ENCODE assay signal across 8 cellular contexts in genomic region chr1:152458384-152459185, GRCh38. TPM values are rescaled to one million over a fixed set of nuclear protein-coding genes. Genes with fewer than 3 reads are reported as not detected.
DNase-seq lines count a peak whose midpoint lies in the region; ATAC-seq, FAIRE-seq and TF ChIP-seq lines count a peak whose summit lies in the region.

No MANE protein-coding gene starts in this region.

- peak; percentile 75 for TF ChIP-seq CTCF in AG04450 (IDR thresholded peaks at IDR 0.05; ENCODE audit: low read depth, low read length)
- TF ChIP-seq CTCF in astrocyte of the spinal cord (IDR thresholded peaks at IDR 0.05; ENCODE audit: low read depth, low read length), result peak; percentile 83

- in situ Hi-C loops in astrocyte of the spinal cord (cut with HindIII; ENCODE audit: low sequenced_read_pairs), result no loop called here

- no peak overlapping the region for H3K27ac ChIP-seq in AG04450 (ENCODE audit: low read depth, low read length)

- H3K4me3 ChIP-seq in AG04450 (ENCODE audit: low read depth, low read length), result no peak overlapping the region
- H3K4me3 ChIP-seq in astrocyte of the spinal cord (ENCODE audit: low read depth, low read length), result no peak overlapping the region

- ATAC-seq in GM19324 (IDR thresholded peaks at IDR 0.05; ENCODE audit: low FRiP score, unreplicated experiment), result no peak

- H3K9me3 ChIP-seq in AG04450 (ENCODE audit: control insufficient read depth, insufficient read depth, low read length), result peaks cover 5% of the 10 kb centered on the region; the same call in 1 of the 2 replicates

- FAIRE-seq in GM18507 (lab: Jason Lieb, UNC), result peak; percentile 85
- FAIRE-seq in TTC549 (lab: Jason Lieb, UNC), result peak; percentile 90

- DNase-seq in AG04450 (ENCODE audit: low read depth, low spot score) (peak; percentile 23), GM18507 (ENCODE audit: extremely low spot score, insufficient read length, low read depth) (peak; percentile 23), NCI-H1930 (lab: John Stamatoyannopoulos, UW) (peak; percentile 49 to 76), astrocyte of the spinal cord (ENCODE audit: low read depth, low spot score) (peak; percentile 75), inferior parietal cortex (ENCODE audit: extremely low spot score) (peak; percentile 92)
- DNase-seq in stimulated activated CD4-positive, alpha-beta T cell treated with anti-CD3 and anti-CD28 coated beads, Interleukin-15, amount 100 ng/mL, for 1 hour (ENCODE audit: low read depth in 1 of 2, low spot score in 1 of 2), result peak; percentile 59 to 61

- POLR2A ChIA-PET in AG04450 (lab: Yijun Ruan, JAX), result no interaction called here

- CTCF ChIA-PET in AG04450 (lab: Charles Lee), result interaction anchor here (0.6 to 3.2 kb wide), 34 partner anchors 9 to 409 kb away, joined by 3 to 33 read pairs (median 4); partner anchors contain the start of genes CRNN and TCHHL1

- H3K27me3 ChIP-seq in AG04450 (ENCODE audit: control insufficient read depth, insufficient read depth, low read length), result no peaks in the 10 kb centered on the region

RNA-seq across cellular contexts. Expression of gene CRNN, which starts 44.5 kb away (rescaled TPM):
- polyA plus RNA-seq in AG04450 (2011; rRNA removed), result not detected in 2 replicates
- polyA minus RNA-seq in AG04450 (2011; rRNA and poly(A)+ RNA removed), result not detected in 2 replicates

RNA-seq across cellular contexts. Expression of gene LCE5A, which starts 52.0 kb away (rescaled TPM):
- not detected in 2 replicates for polyA plus RNA-seq in AG04450 (2011; rRNA removed)
- not detected in 2 replicates for polyA minus RNA-seq in AG04450 (2011; rRNA and poly(A)+ RNA removed)

RNA-seq across cellular contexts. Expression of gene CRCT1, which starts 55.7 kb away (rescaled TPM):
- not detected in 2 replicates for polyA plus RNA-seq in AG04450 (2011; rRNA removed)
- not detected in 2 replicates for polyA minus RNA-seq in AG04450 (2011; rRNA and poly(A)+ RNA removed)

Comparison
In these comparisons a context has a peak if more than half of its experiments do, and no peak if none do; other contexts are left out.
1. DNase-seq: peak in every context shown above with its lines; median percentile 92 in inferior parietal cortex; 75 in astrocyte of the spinal cord; 62 in NCI-H1930; 60 in stimulated activated CD4-positive, alpha-beta T cell treated with anti-CD3 and anti-CD28 coated beads, Interleukin-15, amount 100 ng/mL, for 1 hour; 23 in AG04450; 23 in GM18507.